Comparison of ENCODE assay signal across 16 cellular contexts in the genomic region with DNA sequence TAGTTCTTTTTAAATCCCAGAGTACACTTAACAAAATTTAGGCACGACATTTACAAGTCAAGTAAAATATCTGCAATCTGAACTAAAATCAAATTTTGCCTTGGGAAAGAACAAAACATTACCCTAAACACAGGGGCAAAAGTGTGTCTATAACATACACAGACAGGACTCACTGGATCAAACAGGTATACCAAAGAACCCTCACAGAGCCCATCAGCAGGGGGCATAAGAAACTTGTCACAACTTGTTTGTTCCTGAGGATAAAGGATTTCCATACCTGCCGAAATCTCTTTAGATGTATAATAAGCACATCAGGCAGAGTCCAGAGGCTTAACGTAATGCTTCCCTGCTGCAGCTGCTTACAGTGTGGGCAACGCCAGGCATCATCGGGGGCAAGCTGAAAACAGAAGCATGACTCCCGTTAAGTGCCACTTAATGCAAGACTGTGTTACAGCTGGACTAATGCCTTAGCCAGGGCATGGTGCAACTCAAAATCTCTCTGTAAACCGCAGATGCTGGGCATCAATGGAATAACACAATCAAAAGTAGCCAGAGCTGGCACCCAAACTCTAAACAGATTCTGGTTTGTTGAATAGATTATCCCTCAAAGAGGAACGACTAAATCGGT.
A peak's percentile ranks its signal among the peaks of the same experiment; 100 is the strongest.
DNase-seq lines count a peak whose midpoint lies in the region; ATAC-seq and TF ChIP-seq lines count a peak whose summit lies in the region.
"Had no signal": no experiment of that assay in that cellular context is flagged by ENCODE, and none has a peak within 500 bp of the region (broad histone marks: within the 10 kb centered on the region; RNA-seq: fewer than 3 reads in every experiment).

No MANE protein-coding gene starts in this region.

- no peaks in the 10 kb centered on the region for H3K27me3 Mint-ChIP-seq in MCF 10A (ENCODE audit: insufficient read depth, unreplicated experiment)
- H3K27me3 Mint-ChIP-seq in Calu3 (ENCODE audit: unreplicated experiment), result no peaks in the 10 kb centered on the region
- H3K27me3 Mint-ChIP-seq: B cell had no signal

- peaks cover 50% of the 10 kb centered on the region for H3K36me3 Mint-ChIP-seq in MCF 10A (ENCODE audit: insufficient read depth, unreplicated experiment)
- peaks cover 14% of the 10 kb centered on the region for H3K36me3 Mint-ChIP-seq in Calu3 (ENCODE audit: insufficient read depth, unreplicated experiment)

- H3K23ac ChIP-seq in trophoblast cell (ENCODE audit: low read length), result no peak overlapping the region

- H4K20me1 ChIP-seq in OCI-LY3 (ENCODE audit: insufficient read depth, low read length) (no peaks in the 10 kb centered on the region), smooth muscle cell (ENCODE audit: low read depth) (no peaks in the 10 kb centered on the region)

- TF ChIP-seq POLR2A in breast epithelium (IDR thresholded peaks at IDR 0.05), result no peak

- peak overlapping the region; percentile 80 for H3K27ac Mint-ChIP-seq in MCF 10A (ENCODE audit: low read depth, unreplicated experiment)
- no peak overlapping the region for H3K27ac Mint-ChIP-seq in Calu3 (ENCODE audit: unreplicated experiment)
- H3K27ac Mint-ChIP-seq: B cell, immature natural killer cell had no signal

- H4K91ac ChIP-seq in trophoblast cell (ENCODE audit: low read depth, low read length), result no peak overlapping the region

- no peak overlapping the region for H3K14ac ChIP-seq in trophoblast cell (ENCODE audit: low read length)

- ATAC-seq in HG03571 (IDR thresholded peaks at IDR 0.05; ENCODE audit: unreplicated experiment), result no peak
- ATAC-seq: K562 had no signal

- TF ChIP-seq CTCF in MCF 10A (IDR thresholded peaks at IDR 0.05; ENCODE audit: unreplicated experiment), result no peak
- TF ChIP-seq CTCF in breast epithelium (IDR thresholded peaks at IDR 0.05), result no peak
- TF ChIP-seq CTCF in OCI-LY3 (IDR thresholded peaks at IDR 0.05; ENCODE audit: low read depth, low read length), result peak; percentile 24
- TF ChIP-seq CTCF in smooth muscle cell (IDR thresholded peaks at IDR 0.05; ENCODE audit: borderline replicate concordance, insufficient read depth, poor library complexity, severe bottlenecking), result no peak
- TF ChIP-seq CTCF in Calu3 (IDR thresholded peaks at IDR 0.05; ENCODE audit: unreplicated experiment), result no peak

- no peak overlapping the region for H3K4me2 ChIP-seq in OCI-LY3 (ENCODE audit: low read length)
- H3K4me2 ChIP-seq in smooth muscle cell, result no peak overlapping the region
- no peak overlapping the region for H3K4me2 ChIP-seq in trophoblast cell (ENCODE audit: low read length)

- no peak overlapping the region for H3K27ac ChIP-seq in breast epithelium
- no peak overlapping the region for H3K27ac ChIP-seq in OCI-LY3 (ENCODE audit: low read length)
- peak overlapping the region; percentile 88 for H3K27ac ChIP-seq in smooth muscle cell (ENCODE audit: low read depth)
- H3K27ac ChIP-seq in trophoblast cell (ENCODE audit: low read depth, low read length), result no peak overlapping the region
- H3K27ac ChIP-seq: neutrophil had no signal

- no peak overlapping the region for H3K4me3 Mint-ChIP-seq in MCF 10A (ENCODE audit: unreplicated experiment)
- H3K4me3 Mint-ChIP-seq in Calu3 (ENCODE audit: low read depth, unreplicated experiment), result no peak overlapping the region
- H3K4me3 Mint-ChIP-seq: B cell, immature natural killer cell had no signal

- POLR2A ChIA-PET in MCF 10A (lab: Yijun Ruan, JAX), result no interaction called here

- DNase-seq in MCF 10A (ENCODE audit: unreplicated experiment) (peak; percentile 27), breast epithelium (ENCODE audit: low spot score in 2 of 2) (no peak), fibroblast of peridontal ligament (ENCODE audit: extremely low read depth) (peak; percentile 68), smooth muscle cell (lab: John Stamatoyannopoulos, UW; ENCODE audit: unreplicated experiment) (no peak), Calu3 (no peak), trophoblast cell (no peak)
- DNase-seq: activated CD8-positive, alpha-beta memory T cell treated with anti-CD3 and anti-CD28 coated beads, Interleukin-2, amount 50 U/mL, for 48 hours; GOT3; immature natural killer cell; stimulated activated CD4-positive, alpha-beta T cell treated with anti-CD3 and anti-CD28 coated beads, Interleukin-2, amount 100 ng/mL, for 24 hours; T-helper 2 cell had no signal

- CTCF ChIA-PET in MCF 10A (lab: Yijun Ruan, JAX), result interaction anchor here (0.5 to 1.9 kb wide), 2 partner anchors 10 to 67 kb away, joined by 4 to 11 read pairs; no protein-coding TSS in a partner anchor
- CTCF ChIA-PET in Calu3 (lab: Charles Lee), result interaction anchor here (0.7 kb wide), 1 partner anchor 1493 kb away, joined by 7 read pairs; no protein-coding TSS in a partner anchor

- no peak overlapping the region for H2AK5ac ChIP-seq in trophoblast cell (ENCODE audit: low read length)

- H3K79me1 ChIP-seq in trophoblast cell (ENCODE audit: low read length), result no peaks in the 10 kb centered on the region

- no peaks in the 10 kb centered on the region for H3K36me3 ChIP-seq in breast epithelium
- H3K36me3 ChIP-seq in OCI-LY3 (replicated peaks; ENCODE audit: low read depth, low read length), result peaks cover 14% of the 10 kb centered on the region
- H3K36me3 ChIP-seq in smooth muscle cell (ENCODE audit: low read depth), result peaks cover 3% of the 10 kb centered on the region
- H3K36me3 ChIP-seq in trophoblast cell (ENCODE audit: control insufficient read depth in 1 of 2, insufficient read depth in 2 of 2, low read length in 2 of 2), result peaks cover 3 to 4% of the 10 kb centered on the region in 2 experiments

- no peak overlapping the region for H2AFZ ChIP-seq in OCI-LY3 (ENCODE audit: low read depth, low read length)
- no peak overlapping the region for H2AFZ ChIP-seq in smooth muscle cell (ENCODE audit: low read depth)
- no peak overlapping the region for H2AFZ ChIP-seq in trophoblast cell (ENCODE audit: insufficient read depth, low read length, poor library complexity)

- H3K9me3 ChIP-seq in breast epithelium (no peaks in the 10 kb centered on the region), OCI-LY3 (ENCODE audit: insufficient read depth, low read length) (no peaks in the 10 kb centered on the region), smooth muscle cell (replicated peaks; ENCODE audit: low read depth) (no peaks in the 10 kb centered on the region), trophoblast cell (ENCODE audit: insufficient read depth, low read depth, low read length) (no peaks in the 10 kb centered on the region)
- H3K9me3 ChIP-seq: neutrophil had no signal

- no peak overlapping the region for H3K18ac ChIP-seq in trophoblast cell (ENCODE audit: low read length)

- H2BK120ac ChIP-seq in trophoblast cell (ENCODE audit: insufficient read depth, low read length, poor library complexity), result no peak overlapping the region

- H3K4me3 ChIP-seq in breast epithelium (no peak overlapping the region), OCI-LY3 (ENCODE audit: low read length) (no peak overlapping the region), smooth muscle cell (no peak overlapping the region), trophoblast cell (ENCODE audit: low read depth, low read length) (no peak overlapping the region)
- H3K4me3 ChIP-seq: K562 had no signal

- WGBS in smooth muscle cell (ENCODE audit: low lambda C conversion rate), result 83% methylated on average over 9 of the region's 9 CpGs
- WGBS in trophoblast cell (ENCODE audit: extremely low coverage, insufficient coverage, insufficient read length), result no CpG with 5 or more reads among the region's 9 CpGs

- no peak overlapping the region for H3K9ac ChIP-seq in OCI-LY3 (ENCODE audit: low read length)
- peak overlapping the region; percentile 54 for H3K9ac ChIP-seq in smooth muscle cell (ENCODE audit: low read depth)
- no peak overlapping the region for H3K9ac ChIP-seq in trophoblast cell (ENCODE audit: low read length)

- H3K4me1 ChIP-seq in breast epithelium (no peaks in the 10 kb centered on the region), OCI-LY3 (ENCODE audit: low read length) (no peaks in the 10 kb centered on the region), smooth muscle cell (ENCODE audit: low read depth) (no peaks in the 10 kb centered on the region), trophoblast cell (ENCODE audit: control insufficient read depth in 1 of 2, insufficient read depth in 2 of 2, low read length in 2 of 2) (peaks cover 6 to 7% of the 10 kb centered on the region in 2 experiments)

- H3K79me2 ChIP-seq in OCI-LY3 (ENCODE audit: low read length), result no peaks in the 10 kb centered on the region
- H3K79me2 ChIP-seq in smooth muscle cell (ENCODE audit: low read depth), result no peaks in the 10 kb centered on the region
- H3K79me2 ChIP-seq in trophoblast cell (ENCODE audit: control insufficient read depth, insufficient read depth, low read length, poor library complexity), result no peaks in the 10 kb centered on the region

- H3K4me1 Mint-ChIP-seq in MCF 10A (ENCODE audit: insufficient read depth, unreplicated experiment), result peaks cover 8% of the 10 kb centered on the region
- H3K4me1 Mint-ChIP-seq in Calu3 (ENCODE audit: low read depth, unreplicated experiment), result peaks cover 16% of the 10 kb centered on the region
- H3K4me1 Mint-ChIP-seq: B cell had no signal

- H3K27me3 ChIP-seq in breast epithelium (no peaks in the 10 kb centered on the region), OCI-LY3 (ENCODE audit: low read depth, low read length) (no peaks in the 10 kb centered on the region), smooth muscle cell (ENCODE audit: low read depth) (no peaks in the 10 kb centered on the region), trophoblast cell (ENCODE audit: insufficient read depth, low read length) (no peaks in the 10 kb centered on the region)
- H3K27me3 ChIP-seq: neutrophil had no signal

- intact Hi-C loops in MCF 10A (cut with micrococcal nuclease), result no loop called here
- intact Hi-C loops in breast epithelium (cut with DNase I; ENCODE audit: low total_unique reads), result no loop called here
- intact Hi-C loops in Calu3 (cut with micrococcal nuclease; ENCODE audit: unreplicated experiment), result loop anchor here (10.0 kb wide), 1 partner anchor 63 kb away; a partner anchor contains a TSS

- no peak overlapping the region for H4K12ac ChIP-seq in trophoblast cell (ENCODE audit: low read depth, low read length)

- H2BK12ac ChIP-seq in trophoblast cell (ENCODE audit: low read length), result no peak overlapping the region

- H2BK5ac ChIP-seq in trophoblast cell (ENCODE audit: low read depth, low read length, poor library complexity), result no peak overlapping the region

- no peak overlapping the region for H3K4ac ChIP-seq in trophoblast cell (ENCODE audit: low read depth, low read length)

- no peak overlapping the region for H4K8ac ChIP-seq in trophoblast cell (ENCODE audit: low read depth, low read length)

- H3K9me3 Mint-ChIP-seq in MCF 10A (ENCODE audit: unreplicated experiment), result no peaks in the 10 kb centered on the region
- no peaks in the 10 kb centered on the region for H3K9me3 Mint-ChIP-seq in Calu3 (ENCODE audit: low read depth, unreplicated experiment)
- H3K9me3 Mint-ChIP-seq: immature natural killer cell had no signal

- BruUV-seq in MCF 10A (replicated peaks; lab: Mats Ljungman, UMichigan) (no TSS peak), Calu3 (replicated peaks; lab: Mats Ljungman, UMichigan) (no TSS peak)

- no peaks in the 10 kb centered on the region for H3F3A ChIP-seq in smooth muscle cell (ENCODE audit: low read depth)

Comparison
In these comparisons a context has a peak if more than half of its experiments do, and no peak if none do; other contexts are left out.
1. DNase-seq: peak in MCF 10A (single experiment) and fibroblast of peridontal ligament (single experiment); none in breast epithelium (0 of 2), smooth muscle cell (single experiment), Calu3 (single experiment) and trophoblast cell (0 of 2).